Comparison of ENCODE assay signal across 19 cellular contexts in genomic region chr18:44693030-44693784, GRCh38. TPM values are rescaled to one million over a fixed set of nuclear protein-coding genes. Genes with fewer than 3 reads are reported as not detected.
DNase-seq lines count a peak whose midpoint lies in the region; ATAC-seq and TF ChIP-seq lines count a peak whose summit lies in the region.
"Had no signal": no experiment of that assay in that cellular context is flagged by ENCODE, and none has a peak within 500 bp of the region (broad histone marks: within the 10 kb centered on the region; RNA-seq: fewer than 3 reads in every experiment).

No MANE protein-coding gene starts in this region.

- dilution Hi-C loops in mammary epithelial cell (cut with HindIII; ENCODE audit: low sequenced_read_pairs) = no loop called here

- H3K4me3 Mint-ChIP-seq in activated CD4-positive, alpha-beta T cell treated with anti-CD3 and anti-CD28 coated beads, Interleukin-2, amount 10 ng/mL, durations not matched to agents 7 days and 5 days = no peak overlapping the region
- H3K4me3 Mint-ChIP-seq: natural killer cell; T-helper 1 cell treated with Interleukin-12 subunit alpha and Interleukin-12 subunit beta and Interleukin-4 antibody, amounts not matched to agents 30 μg/mL and 1 μg/mL, for 36 hours had no signal

- H3K36me3 Mint-ChIP-seq in activated CD4-positive, alpha-beta T cell treated with anti-CD3 and anti-CD28 coated beads, Interleukin-2, amount 10 ng/mL, durations not matched to agents 7 days and 5 days (ENCODE audit: low read depth) = no peaks in the 10 kb centered on the region
- H3K36me3 Mint-ChIP-seq: natural killer cell had no signal

- 13% methylated on average over 3 of the region's 4 CpGs for WGBS in mammary epithelial cell (ENCODE audit: low coverage, missing lambda C conversion rate)

- peaks cover 70% of the 10 kb centered on the region for H3K79me2 ChIP-seq in mammary epithelial cell (ENCODE audit: insufficient read depth, low read length)
- H3K79me2 ChIP-seq in Karpas-422 (ENCODE audit: low read length) = no peaks in the 10 kb centered on the region

- in situ Hi-C loops in mammary epithelial cell (cut with MboI; ENCODE audit: low sequenced_read_pairs in 2 of 2) = loop anchor here (25.0 kb wide), 2 partner anchors 519 to 556 kb away; no protein-coding TSS in a partner anchor

- peaks cover 48% of the 10 kb centered on the region for H3K27me3 Mint-ChIP-seq in activated CD4-positive, alpha-beta T cell treated with anti-CD3 and anti-CD28 coated beads, Interleukin-2, amount 10 ng/mL, durations not matched to agents 7 days and 5 days

- H3K9me3 ChIP-seq in mammary epithelial cell (replicated peaks; ENCODE audit: insufficient read depth, low read length) (no peaks in the 10 kb centered on the region), left lung (no peaks in the 10 kb centered on the region), Karpas-422 (ENCODE audit: low read length) (no peaks in the 10 kb centered on the region)
- H3K9me3 ChIP-seq: thoracic aorta had no signal

- DNase-seq in DMS53 treated with DMSO at 0.1 percent for 48 hours (lab: John Stamatoyannopoulos, UW; ENCODE audit: unreplicated experiment) = peak; percentile 87
- peak; percentile 80 for DNase-seq in M059J (ENCODE audit: low read depth)
- DNase-seq in mammary epithelial cell = peak; percentile 93
- no peak for DNase-seq in left lung
- no peak for DNase-seq in NCI-H2171 treated with DMSO at 0.1 percent for 48 hours (lab: John Stamatoyannopoulos, UW)
- no peak for DNase-seq in activated CD4-positive, alpha-beta T cell treated with anti-CD3 and anti-CD28 coated beads, Interleukin-2, amount 10 ng/mL, durations not matched to agents 7 days and 5 days
- DNase-seq in Karpas-422 = no peak
- DNase-seq: activated CD4-positive, CD25-positive, alpha-beta regulatory T cell; AML-193; Calu3; cortex of kidney; glutamatergic neuron; natural killer cell; SHP77 treated with DMSO at 0.1 percent for 48 hours; small intestine had no signal

- no peaks in the 10 kb centered on the region for H3K36me3 ChIP-seq in mammary epithelial cell (ENCODE audit: insufficient read depth, low read length)
- no peaks in the 10 kb centered on the region for H3K36me3 ChIP-seq in left lung
- no peaks in the 10 kb centered on the region for H3K36me3 ChIP-seq in Karpas-422 (ENCODE audit: insufficient read depth, low read length)
- H3K36me3 ChIP-seq: thoracic aorta had no signal

- CTCF ChIA-PET in mammary epithelial cell (lab: Charles Lee; ENCODE audit: low non-redundant PET) = interaction anchor here (0.8 kb wide), 1 partner anchor 12 kb away, joined by 7 read pairs; the partner anchor contains the start of gene SETBP1
- CTCF ChIA-PET in activated CD4-positive, alpha-beta T cell treated with anti-CD3 and anti-CD28 coated beads, Interleukin-2, amount 10 ng/mL, durations not matched to agents 7 days and 5 days (lab: Charles Lee) = no interaction called here

- no TSS peak for BruUV-seq in mammary epithelial cell (replicated peaks; lab: Mats Ljungman, UMichigan)

- H3K27ac ChIP-seq in mammary epithelial cell (ENCODE audit: insufficient read depth, low read depth, low read length) (peak overlapping the region; percentile 70), left lung (no peak overlapping the region), Karpas-422 (ENCODE audit: low read length) (no peak overlapping the region)
- H3K27ac ChIP-seq: KMS-11, thoracic aorta had no signal

- H2AFZ ChIP-seq in mammary epithelial cell (ENCODE audit: low read depth, low read length) = no peak overlapping the region
- no peak overlapping the region for H2AFZ ChIP-seq in Karpas-422 (ENCODE audit: low read length)

- H4K20me1 ChIP-seq in mammary epithelial cell (ENCODE audit: insufficient read depth, low read length) (no peaks in the 10 kb centered on the region), Karpas-422 (ENCODE audit: insufficient read depth, low read depth, low read length) (no peaks in the 10 kb centered on the region)

- ATAC-seq in left lung (peak; percentile 21), GM21528 (IDR thresholded peaks at IDR 0.05; ENCODE audit: low FRiP score, unreplicated experiment) (no peak)
- ATAC-seq: natural killer cell had no signal

- H3K9me3 Mint-ChIP-seq in activated CD4-positive, alpha-beta T cell treated with anti-CD3 and anti-CD28 coated beads, Interleukin-2, amount 10 ng/mL, durations not matched to agents 7 days and 5 days = peaks cover 3% of the 10 kb centered on the region
- H3K9me3 Mint-ChIP-seq: natural killer cell; T-helper 1 cell treated with Interleukin-12 subunit alpha and Interleukin-12 subunit beta and Interleukin-4 antibody, amounts not matched to agents 30 μg/mL and 1 μg/mL, for 36 hours had no signal

- intact Hi-C loops in mammary epithelial cell (cut with micrococcal nuclease) = loop anchor here (1.0 to 10.0 kb wide), 3 partner anchors 8 to 292 kb away; no protein-coding TSS in a partner anchor
- intact Hi-C loops in left lung (cut with DNase I) = no loop called here

- peaks cover 2% of the 10 kb centered on the region for H3K4me1 Mint-ChIP-seq in activated CD4-positive, alpha-beta T cell treated with anti-CD3 and anti-CD28 coated beads, Interleukin-2, amount 10 ng/mL, durations not matched to agents 7 days and 5 days

- H3K27ac Mint-ChIP-seq in activated CD4-positive, alpha-beta T cell treated with anti-CD3 and anti-CD28 coated beads, Interleukin-2, amount 10 ng/mL, durations not matched to agents 7 days and 5 days = no peak overlapping the region
- H3K27ac Mint-ChIP-seq: natural killer cell; T-helper 1 cell treated with Interleukin-12 subunit alpha and Interleukin-12 subunit beta and Interleukin-4 antibody, amounts not matched to agents 30 μg/mL and 1 μg/mL, for 36 hours had no signal

- no peaks in the 10 kb centered on the region for H3K27me3 ChIP-seq in mammary epithelial cell (ENCODE audit: insufficient read depth, low read length)
- peaks cover 0 to 2% of the 10 kb centered on the region in 2 donors for H3K27me3 ChIP-seq in left lung
- H3K27me3 ChIP-seq in Karpas-422 (ENCODE audit: low read length) = 0 out of 2 replicates have a peak, but pooled peaks cover 3% of the 10 kb centered on the region

- H3K4me3 ChIP-seq in mammary epithelial cell (replicated peaks in 1 of 3; ENCODE audit: insufficient read depth in 1 of 3, low read depth in 2 of 3, low read length in 3 of 3) (no peak overlapping the region), left lung (no peak overlapping the region), Karpas-422 (ENCODE audit: low read length) (no peak overlapping the region)
- H3K4me3 ChIP-seq: thoracic aorta had no signal

- no peak overlapping the region for H3K9ac ChIP-seq in mammary epithelial cell (ENCODE audit: insufficient read depth, low read length)
- no peak overlapping the region for H3K9ac ChIP-seq in Karpas-422 (ENCODE audit: low read length)
- H3K9ac ChIP-seq: KMS-11 had no signal

- H3K4me2 ChIP-seq in mammary epithelial cell (ENCODE audit: insufficient read depth, low read depth, low read length) (peak overlapping the region; percentile 39), Karpas-422 (ENCODE audit: low read depth, low read length, poor library complexity, severe bottlenecking) (no peak overlapping the region)
- H3K4me2 ChIP-seq: KMS-11 had no signal

- POLR2A ChIA-PET in activated CD4-positive, alpha-beta T cell treated with anti-CD3 and anti-CD28 coated beads, Interleukin-2, amount 10 ng/mL, durations not matched to agents 7 days and 5 days (lab: Charles Lee) = no interaction called here

- TF ChIP-seq CTCF in mammary epithelial cell (conservative IDR thresholded peaks at IDR 0.05 in 1 of 2, IDR thresholded peaks at IDR 0.05 in 1 of 2; ENCODE audit: extremely low read depth in 1 of 2, insufficient read depth in 1 of 2, low read depth in 1 of 2, low read length in 2 of 2) (no peak), left lung (IDR thresholded peaks at IDR 0.05) (no peak)

- H3K4me1 ChIP-seq in mammary epithelial cell (ENCODE audit: insufficient read depth, low read length) (peaks cover 65% of the 10 kb centered on the region), left lung (no peaks in the 10 kb centered on the region), Karpas-422 (ENCODE audit: low read length) (no peaks in the 10 kb centered on the region)

- H3K9me2 ChIP-seq in Karpas-422 (replicated peaks; ENCODE audit: insufficient read depth, low read length) = no peaks in the 10 kb centered on the region

RNA-seq across cellular contexts. Expression of gene SETBP1, which starts 12.5 kb away (rescaled TPM):
- 1.9 and 4.1 TPM in 2 replicates for total RNA-seq in M059J (2014; rRNA removed; shearing (Covaris generic))
- total RNA-seq in mammary epithelial cell (10 to 100 TPM; 23.2 to 34.7 TPM), left lung (10 to 100 TPM; 26.4 to 27.5 TPM)
- polyA plus RNA-seq in mammary epithelial cell = 7.4 TPM
- 12.7 TPM for polyA minus RNA-seq in mammary epithelial cell
- 1 to 10 TPM; 3.7 to 4.4 TPM for total RNA-seq in activated CD4-positive, alpha-beta T cell treated with anti-CD3 and anti-CD28 coated beads, Interleukin-2, amount 10 ng/mL, durations not matched to agents 7 days and 5 days
- total RNA-seq in Karpas-422 (2014; rRNA removed; shearing (Covaris generic); ENCODE audit: low replicate concordance) = 3.4 and 5.4 TPM in 2 replicates

Comparison
In these comparisons a context has a peak if more than half of its experiments do, and no peak if none do; other contexts are left out.
1. DNase-seq: peak in DMS53 treated with DMSO at 0.1 percent for 48 hours (single experiment), M059J (single experiment) and mammary epithelial cell (single experiment); none in left lung (0 of 2), NCI-H2171 treated with DMSO at 0.1 percent for 48 hours (single experiment), activated CD4-positive, alpha-beta T cell treated with anti-CD3 and anti-CD28 coated beads, Interleukin-2, amount 10 ng/mL, durations not matched to agents 7 days and 5 days (single experiment) and Karpas-422 (single experiment).